In genomic region chrY:7745486-7745885, GRCh38 we compare ENCODE assay signal across 8 cellular contexts.
"Had no signal": no experiment of that assay in that cellular context is flagged by ENCODE, and none has a peak within 500 bp of the region (broad histone marks: within the 10 kb centered on the region; RNA-seq: fewer than 3 reads in every experiment).

No MANE protein-coding gene starts in this region.

- H3K4me1 ChIP-seq: HAP-1 had no signal

- ATAC-seq: HCT116, HepG2 had no signal

- H3K9ac ChIP-seq: GM23248 had no signal

- H3K9me3 ChIP-seq: HAP-1 had no signal

- H3K27ac ChIP-seq: HL-60 had no signal

- H3K36me3 ChIP-seq: HAP-1 had no signal

- DNase-seq: GOT3, H7, HFFc6 had no signal

- H3K4me3 ChIP-seq: GM23248, HAP-1 had no signal
